ENCODE assay signal across 8 cellular contexts in genomic region chr1:174258148-174258550, GRCh38.
DNase-seq lines count a peak whose midpoint lies in the region; ATAC-seq and FAIRE-seq lines count a peak whose summit lies in the region.

No MANE protein-coding gene starts in this region.

- FAIRE-seq in HTR-8/SVneo (lab: Jason Lieb, UNC) (no peak), RCC 7860 (lab: Jason Lieb, UNC) (peak; percentile 77)

- no peaks in the 10 kb centered on the region for H3K9me3 Mint-ChIP-seq in activated naive CD8-positive, alpha-beta T cell treated with anti-CD3 and anti-CD28 coated beads, Interleukin-2, amount 50 U/mL, for 24 hours

- no peaks in the 10 kb centered on the region for H3K4me1 Mint-ChIP-seq in activated naive CD8-positive, alpha-beta T cell treated with anti-CD3 and anti-CD28 coated beads, Interleukin-2, amount 50 U/mL, for 24 hours

- H3K27ac Mint-ChIP-seq in activated naive CD8-positive, alpha-beta T cell treated with anti-CD3 and anti-CD28 coated beads, Interleukin-2, amount 50 U/mL, for 24 hours, result no peak overlapping the region

- H3K36me3 Mint-ChIP-seq in activated naive CD8-positive, alpha-beta T cell treated with anti-CD3 and anti-CD28 coated beads, Interleukin-2, amount 50 U/mL, for 24 hours (ENCODE audit: low read depth), result peaks cover 15% of the 10 kb centered on the region

- ATAC-seq in activated naive CD8-positive, alpha-beta T cell treated with anti-CD3 and anti-CD28 coated beads, Interleukin-2, amount 50 U/mL, for 24 hours, result peak; percentile 49
- no peak for ATAC-seq in HG03469 (IDR thresholded peaks at IDR 0.05; ENCODE audit: unreplicated experiment)

- DNase-seq in DMS153 treated with DMSO at 0.1 percent for 48 hours (lab: John Stamatoyannopoulos, UW; ENCODE audit: unreplicated experiment) (peak; percentile 68), HTR-8/SVneo (ENCODE audit: insufficient read length, low spot score) (peak; percentile 20), RCC 7860 (ENCODE audit: low spot score) (peak; percentile 19), iPS-NIHi11 (ENCODE audit: low spot score) (peak; percentile 46), ecto neural progenitor cell (ENCODE audit: low spot score) (no peak)
- peak; percentile 36 for DNase-seq in activated naive CD8-positive, alpha-beta T cell treated with anti-CD3 and anti-CD28 coated beads, Interleukin-2, amount 50 U/mL, for 24 hours
- peak; percentile 19 for DNase-seq in stimulated activated CD4-positive, alpha-beta T cell treated with anti-CD3 and anti-CD28 coated beads, Interleukin-2, amount 100 ng/mL, for 4 hours (ENCODE audit: low read depth)

- no peak overlapping the region for H3K4me3 Mint-ChIP-seq in activated naive CD8-positive, alpha-beta T cell treated with anti-CD3 and anti-CD28 coated beads, Interleukin-2, amount 50 U/mL, for 24 hours

- no peaks in the 10 kb centered on the region for H3K27me3 Mint-ChIP-seq in activated naive CD8-positive, alpha-beta T cell treated with anti-CD3 and anti-CD28 coated beads, Interleukin-2, amount 50 U/mL, for 24 hours
